23 cellular contexts compared by ENCODE assay signal in the genomic region with DNA sequence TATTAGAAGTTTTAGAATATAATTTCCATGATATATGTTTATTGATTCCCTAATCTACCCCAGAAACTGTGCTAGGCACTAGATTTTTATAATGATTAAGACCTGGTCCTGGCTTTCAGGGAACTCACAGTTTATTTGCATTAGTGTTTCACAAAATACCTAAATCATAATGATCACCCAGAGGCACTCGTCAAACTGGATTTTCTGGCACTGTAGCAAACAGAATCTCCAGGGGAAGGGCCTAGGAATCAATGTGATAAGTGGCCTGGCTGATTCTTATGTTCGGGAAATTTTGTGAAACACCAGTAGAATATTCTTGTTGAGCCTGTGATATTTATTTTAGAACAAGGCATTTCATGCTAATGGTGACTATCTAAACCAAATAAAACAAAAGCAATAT.
"Had no signal": no experiment of that assay in that cellular context is flagged by ENCODE, and none has a peak within 500 bp of the region (broad histone marks: within the 10 kb centered on the region; RNA-seq: fewer than 3 reads in every experiment).

No MANE protein-coding gene starts in this region.

- H3K27me3 Mint-ChIP-seq: activated CD4-positive, alpha-beta T cell treated with anti-CD3 and anti-CD28 coated beads, Interleukin-2, amount 10 ng/mL, durations not matched to agents 7 days and 5 days; effector memory CD8-positive, alpha-beta T cell; T-cell had no signal

- H3K36me3 ChIP-seq: breast epithelium, uterus had no signal

- H3K9me3 ChIP-seq: adrenal gland, breast epithelium, thyroid gland, uterus had no signal

- H3K4me3 ChIP-seq: adrenal gland, breast epithelium, lung, thyroid gland, uterus had no signal

- H3K4me3 Mint-ChIP-seq: activated CD4-positive, alpha-beta T cell treated with anti-CD3 and anti-CD28 coated beads, Interleukin-2, amount 10 ng/mL, durations not matched to agents 7 days and 5 days; activated CD8-positive, alpha-beta T cell treated with anti-CD3 and anti-CD28 coated beads, Interleukin-2, amount 10 ng/mL, durations not matched to agents 7 days and 5 days; activated T-cell treated with anti-CD3 and anti-CD28 coated beads, Interleukin-2, amount 50 U/mL, for 4 hours; effector memory CD8-positive, alpha-beta T cell; mesothelial cell of epicardium; nephron progenitor cell; T-cell had no signal

- H3K27ac ChIP-seq: adrenal gland, breast epithelium, epithelial cell of prostate, thyroid gland, uterus had no signal

- H3K4me1 Mint-ChIP-seq: activated CD4-positive, alpha-beta T cell treated with anti-CD3 and anti-CD28 coated beads, Interleukin-2, amount 10 ng/mL, durations not matched to agents 7 days and 5 days had no signal

- H3K9me3 Mint-ChIP-seq: activated CD4-positive, alpha-beta T cell treated with anti-CD3 and anti-CD28 coated beads, Interleukin-2, amount 10 ng/mL, durations not matched to agents 7 days and 5 days; activated naive CD4-positive, alpha-beta T cell treated with anti-CD3 and anti-CD28 coated beads, Interleukin-2, amount 50 U/mL, for 72 hours; activated T-cell treated with anti-CD3 and anti-CD28 coated beads, Interleukin-2, amount 50 U/mL, for 4 hours; effector memory CD8-positive, alpha-beta T cell; nephron progenitor cell; T-cell had no signal

- ATAC-seq: activated CD8-positive, alpha-beta T cell treated with anti-CD3 and anti-CD28 coated beads, Interleukin-2, amount 10 ng/mL, durations not matched to agents 7 days and 5 days; activated naive CD4-positive, alpha-beta T cell treated with anti-CD3 and anti-CD28 coated beads, Interleukin-2, amount 50 U/mL, for 72 hours; activated T-cell treated with anti-CD3 and anti-CD28 coated beads, Interleukin-2, amount 50 U/mL, for 4 hours; effector memory CD8-positive, alpha-beta T cell; T-cell had no signal

- H3K27me3 ChIP-seq: adrenal gland, breast epithelium, thyroid gland, uterus had no signal

- DNase-seq: activated CD4-positive, alpha-beta T cell treated with anti-CD3 and anti-CD28 coated beads, Interleukin-2, amount 10 ng/mL, durations not matched to agents 7 days and 5 days; activated CD4-positive, CD25-positive, alpha-beta regulatory T cell; activated CD8-positive, alpha-beta T cell treated with anti-CD3 and anti-CD28 coated beads, Interleukin-2, amount 10 ng/mL, durations not matched to agents 7 days and 5 days; activated gamma-delta T cell; activated T-cell treated with anti-CD3 and anti-CD28 coated beads, Interleukin-2, amount 50 U/mL, for 4 hours; adrenal gland; dermis blood vessel endothelial cell; effector memory CD8-positive, alpha-beta T cell; foreskin melanocyte; glutamatergic neuron; nephron progenitor cell; nucleus accumbens; posterior cingulate gyrus; stimulated activated naive CD4-positive, alpha-beta T cell treated with Interleukin-2 at 50 U/mL for 16 hours; T-cell; T-helper 9 cell; thyroid gland; uterus had no signal

- H3K4me1 ChIP-seq: adrenal gland, breast epithelium, thyroid gland, uterus had no signal

- H3K27ac Mint-ChIP-seq: activated CD4-positive, alpha-beta T cell treated with anti-CD3 and anti-CD28 coated beads, Interleukin-2, amount 10 ng/mL, durations not matched to agents 7 days and 5 days; activated CD8-positive, alpha-beta T cell treated with anti-CD3 and anti-CD28 coated beads, Interleukin-2, amount 10 ng/mL, durations not matched to agents 7 days and 5 days had no signal
